ENCODE assay signal across 1 cellular context in the genomic region with DNA sequence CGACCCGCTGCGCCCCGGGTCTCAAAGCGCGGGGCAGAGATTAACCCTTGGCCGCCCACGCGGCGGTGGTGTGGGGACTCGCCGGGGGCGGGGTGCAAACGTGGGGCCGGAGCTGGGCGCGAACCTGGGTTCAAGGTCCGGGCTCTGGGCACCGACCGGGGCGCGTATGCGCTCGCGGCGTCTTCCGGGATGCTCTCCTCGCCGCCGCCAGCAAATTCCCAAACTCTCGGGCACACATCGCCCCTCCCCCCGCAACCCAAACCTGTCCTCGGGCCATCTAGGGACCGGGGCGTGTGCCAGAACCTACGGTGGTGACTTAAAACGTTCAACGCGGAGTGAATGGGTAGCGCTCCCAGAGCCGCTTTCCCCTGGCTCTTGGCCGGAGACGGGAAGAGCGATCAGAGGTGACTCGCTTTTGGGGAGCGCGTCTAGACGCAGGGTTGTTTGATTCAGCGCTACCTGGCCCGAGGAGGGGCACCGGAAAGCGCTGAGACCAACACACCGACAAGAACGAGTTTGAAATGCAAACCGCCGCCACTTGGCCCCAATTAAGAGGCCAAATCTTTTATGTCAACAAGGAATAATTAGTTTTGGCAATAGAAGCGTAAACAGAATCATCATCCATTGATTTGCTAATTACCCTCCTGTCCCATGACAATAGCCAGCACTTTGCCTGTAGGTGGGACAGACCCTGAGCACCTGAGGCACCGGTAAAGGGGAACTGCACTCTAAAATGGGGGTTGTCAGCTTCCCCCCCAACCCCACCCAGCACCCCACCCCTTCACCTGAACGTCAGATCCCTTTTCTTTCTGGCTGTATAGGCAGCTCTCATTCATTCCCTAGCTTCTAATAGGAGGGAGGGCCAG.
TF ChIP-seq lines count a peak whose summit lies in the region.

No MANE protein-coding gene starts in this region.

TF ChIP-seq in HepG2, 621 proteins besides CTCF, POLR2A, EP300 and RAD21 (continued from another document and continues in another):
- TF ChIP-seq, protein P1, sequence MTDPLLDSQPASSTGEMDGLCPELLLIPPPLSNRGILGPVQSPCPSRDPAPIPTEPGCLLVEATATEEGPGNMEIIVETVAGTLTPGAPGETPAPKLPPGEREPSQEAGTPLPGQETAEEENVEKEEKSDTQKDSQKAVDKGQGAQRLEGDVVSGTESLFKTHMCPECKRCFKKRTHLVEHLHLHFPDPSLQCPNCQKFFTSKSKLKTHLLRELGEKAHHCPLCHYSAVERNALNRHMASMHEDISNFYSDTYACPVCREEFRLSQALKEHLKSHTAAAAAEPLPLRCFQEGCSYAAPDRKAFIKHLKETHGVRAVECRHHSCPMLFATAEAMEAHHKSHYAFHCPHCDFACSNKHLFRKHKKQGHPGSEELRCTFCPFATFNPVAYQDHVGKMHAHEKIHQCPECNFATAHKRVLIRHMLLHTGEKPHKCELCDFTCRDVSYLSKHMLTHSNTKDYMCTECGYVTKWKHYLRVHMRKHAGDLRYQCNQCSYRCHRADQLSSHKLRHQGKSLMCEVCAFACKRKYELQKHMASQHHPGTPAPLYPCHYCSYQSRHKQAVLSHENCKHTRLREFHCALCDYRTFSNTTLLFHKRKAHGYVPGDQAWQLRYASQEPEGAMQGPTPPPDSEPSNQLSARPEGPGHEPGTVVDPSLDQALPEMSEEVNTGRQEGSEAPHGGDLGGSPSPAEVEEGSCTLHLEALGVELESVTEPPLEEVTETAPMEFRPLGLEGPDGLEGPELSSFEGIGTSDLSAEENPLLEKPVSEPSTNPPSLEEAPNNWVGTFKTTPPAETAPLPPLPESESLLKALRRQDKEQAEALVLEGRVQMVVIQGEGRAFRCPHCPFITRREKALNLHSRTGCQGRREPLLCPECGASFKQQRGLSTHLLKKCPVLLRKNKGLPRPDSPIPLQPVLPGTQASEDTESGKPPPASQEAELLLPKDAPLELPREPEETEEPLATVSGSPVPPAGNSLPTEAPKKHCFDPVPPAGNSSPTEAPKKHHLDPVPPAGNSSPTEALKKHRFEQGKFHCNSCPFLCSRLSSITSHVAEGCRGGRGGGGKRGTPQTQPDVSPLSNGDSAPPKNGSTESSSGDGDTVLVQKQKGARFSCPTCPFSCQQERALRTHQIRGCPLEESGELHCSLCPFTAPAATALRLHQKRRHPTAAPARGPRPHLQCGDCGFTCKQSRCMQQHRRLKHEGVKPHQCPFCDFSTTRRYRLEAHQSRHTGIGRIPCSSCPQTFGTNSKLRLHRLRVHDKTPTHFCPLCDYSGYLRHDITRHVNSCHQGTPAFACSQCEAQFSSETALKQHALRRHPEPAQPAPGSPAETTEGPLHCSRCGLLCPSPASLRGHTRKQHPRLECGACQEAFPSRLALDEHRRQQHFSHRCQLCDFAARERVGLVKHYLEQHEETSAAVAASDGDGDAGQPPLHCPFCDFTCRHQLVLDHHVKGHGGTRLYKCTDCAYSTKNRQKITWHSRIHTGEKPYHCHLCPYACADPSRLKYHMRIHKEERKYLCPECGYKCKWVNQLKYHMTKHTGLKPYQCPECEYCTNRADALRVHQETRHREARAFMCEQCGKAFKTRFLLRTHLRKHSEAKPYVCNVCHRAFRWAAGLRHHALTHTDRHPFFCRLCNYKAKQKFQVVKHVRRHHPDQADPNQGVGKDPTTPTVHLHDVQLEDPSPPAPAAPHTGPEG (CRISPR knock-in tag; IDR thresholded peaks at IDR 0.05) = peak; percentile 67
- TF ChIP-seq SRSF4 (IDR thresholded peaks at IDR 0.05; ENCODE audit: low read depth, low read length, poor library complexity, severe bottlenecking) (no peak), ZBTB7A (CRISPR knock-in tag; IDR thresholded peaks at IDR 0.05) (peak; percentile 93), NBN (conservative IDR thresholded peaks at IDR 0.05) (no peak), FOSL1 (CRISPR knock-in tag; IDR thresholded peaks at IDR 0.05; ENCODE audit: borderline replicate concordance) (no peak), YEATS4 (CRISPR knock-in tag; IDR thresholded peaks at IDR 0.05; ENCODE audit: borderline replicate concordance) (peak; percentile 94), BCL6 (CRISPR knock-in tag; IDR thresholded peaks at IDR 0.05) (peak; percentile 75), FIP1L1 (IDR thresholded peaks at IDR 0.05; ENCODE audit: borderline replicate concordance, insufficient read depth, low read depth, low read length) (no peak), HNRNPK (IDR thresholded peaks at IDR 0.05; ENCODE audit: low read depth, low read length, poor library complexity, severe bottlenecking) (peak; percentile 79), BRCA1 (CRISPR knock-in tag; IDR thresholded peaks at IDR 0.05) (no peak), ETV5 (CRISPR knock-in tag; IDR thresholded peaks at IDR 0.05; ENCODE audit: borderline replicate concordance) (peak; percentile 81), ZNF850 (CRISPR knock-in tag; conservative IDR thresholded peaks at IDR 0.05) (peak; percentile 79; the same call in 1 of the 2 replicates), FOSL2 (CRISPR knock-in tag; IDR thresholded peaks at IDR 0.05) (peak; percentile 38), ZNF792 (CRISPR knock-in tag; IDR thresholded peaks at IDR 0.05) (peak; percentile 8; the same call in 1 of the 2 replicates), SNRNP70 (IDR thresholded peaks at IDR 0.05; ENCODE audit: low read depth, low read length) (no peak), MAFF (IDR thresholded peaks at IDR 0.05; ENCODE audit: low read depth, low read length) (no peak), REXO4 (CRISPR knock-in tag; IDR thresholded peaks at IDR 0.05; ENCODE audit: borderline replicate concordance) (no peak), KDM4B (CRISPR knock-in tag; IDR thresholded peaks at IDR 0.05) (peak; percentile 44; the same call in 1 of the 2 replicates), GABPB1 (CRISPR knock-in tag; IDR thresholded peaks at IDR 0.05) (peak; percentile 85), ZNF296 (CRISPR knock-in tag; conservative IDR thresholded peaks at IDR 0.05) (0 out of 2 replicates have a peak, but pooled peaks have one; percentile 17), ZNF17 (CRISPR knock-in tag; IDR thresholded peaks at IDR 0.05) (no peak), MATR3 (CRISPR knock-in tag; IDR thresholded peaks at IDR 0.05) (no peak), SMAD1 (CRISPR knock-in tag; IDR thresholded peaks at IDR 0.05; ENCODE audit: borderline replicate concordance, low read depth) (peak; percentile 65; the same call in 1 of the 2 replicates), ZNF616 (CRISPR knock-in tag; IDR thresholded peaks at IDR 0.05; ENCODE audit: low read depth) (peak; percentile 70; the same call in 1 of the 2 replicates), ZNF883 (CRISPR knock-in tag; IDR thresholded peaks at IDR 0.05; ENCODE audit: not compliant biosample characterization) (peak; percentile 71), ZNF441 (CRISPR knock-in tag; IDR thresholded peaks at IDR 0.05; ENCODE audit: borderline replicate concordance) (no peak), SSRP1 (CRISPR knock-in tag; IDR thresholded peaks at IDR 0.05) (peak; percentile 91), ZNF225 (CRISPR knock-in tag; IDR thresholded peaks at IDR 0.05) (peak; percentile 91), RFX5 (IDR thresholded peaks at IDR 0.05; ENCODE audit: low read depth, low read length) (no peak)
- TF ChIP-seq, protein P2, sequence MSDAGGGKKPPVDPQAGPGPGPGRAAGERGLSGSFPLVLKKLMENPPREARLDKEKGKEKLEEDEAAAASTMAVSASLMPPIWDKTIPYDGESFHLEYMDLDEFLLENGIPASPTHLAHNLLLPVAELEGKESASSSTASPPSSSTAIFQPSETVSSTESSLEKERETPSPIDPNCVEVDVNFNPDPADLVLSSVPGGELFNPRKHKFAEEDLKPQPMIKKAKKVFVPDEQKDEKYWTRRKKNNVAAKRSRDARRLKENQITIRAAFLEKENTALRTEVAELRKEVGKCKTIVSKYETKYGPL (CRISPR knock-in tag; IDR thresholded peaks at IDR 0.05) = peak; percentile 54; the same call in 1 of the 2 replicates
- TF ChIP-seq, protein P3, sequence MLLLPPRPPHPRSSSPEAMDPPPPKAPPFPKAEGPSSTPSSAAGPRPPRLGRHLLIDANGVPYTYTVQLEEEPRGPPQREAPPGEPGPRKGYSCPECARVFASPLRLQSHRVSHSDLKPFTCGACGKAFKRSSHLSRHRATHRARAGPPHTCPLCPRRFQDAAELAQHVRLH (CRISPR knock-in tag; IDR thresholded peaks at IDR 0.05; ENCODE audit: borderline replicate concordance, low read depth) = 0 out of 2 replicates have a peak, but pooled peaks have one; percentile 60
- TF ChIP-seq, protein P4, sequence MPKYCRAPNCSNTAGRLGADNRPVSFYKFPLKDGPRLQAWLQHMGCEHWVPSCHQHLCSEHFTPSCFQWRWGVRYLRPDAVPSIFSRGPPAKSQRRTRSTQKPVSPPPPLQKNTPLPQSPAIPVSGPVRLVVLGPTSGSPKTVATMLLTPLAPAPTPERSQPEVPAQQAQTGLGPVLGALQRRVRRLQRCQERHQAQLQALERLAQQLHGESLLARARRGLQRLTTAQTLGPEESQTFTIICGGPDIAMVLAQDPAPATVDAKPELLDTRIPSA (CRISPR knock-in tag; IDR thresholded peaks at IDR 0.05; ENCODE audit: borderline replicate concordance) = no peak
- TF ChIP-seq, protein P5, sequence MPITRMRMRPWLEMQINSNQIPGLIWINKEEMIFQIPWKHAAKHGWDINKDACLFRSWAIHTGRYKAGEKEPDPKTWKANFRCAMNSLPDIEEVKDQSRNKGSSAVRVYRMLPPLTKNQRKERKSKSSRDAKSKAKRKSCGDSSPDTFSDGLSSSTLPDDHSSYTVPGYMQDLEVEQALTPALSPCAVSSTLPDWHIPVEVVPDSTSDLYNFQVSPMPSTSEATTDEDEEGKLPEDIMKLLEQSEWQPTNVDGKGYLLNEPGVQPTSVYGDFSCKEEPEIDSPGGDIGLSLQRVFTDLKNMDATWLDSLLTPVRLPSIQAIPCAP (CRISPR knock-in tag; IDR thresholded peaks at IDR 0.05; ENCODE audit: low read depth) = no peak
- TF ChIP-seq, protein P6, sequence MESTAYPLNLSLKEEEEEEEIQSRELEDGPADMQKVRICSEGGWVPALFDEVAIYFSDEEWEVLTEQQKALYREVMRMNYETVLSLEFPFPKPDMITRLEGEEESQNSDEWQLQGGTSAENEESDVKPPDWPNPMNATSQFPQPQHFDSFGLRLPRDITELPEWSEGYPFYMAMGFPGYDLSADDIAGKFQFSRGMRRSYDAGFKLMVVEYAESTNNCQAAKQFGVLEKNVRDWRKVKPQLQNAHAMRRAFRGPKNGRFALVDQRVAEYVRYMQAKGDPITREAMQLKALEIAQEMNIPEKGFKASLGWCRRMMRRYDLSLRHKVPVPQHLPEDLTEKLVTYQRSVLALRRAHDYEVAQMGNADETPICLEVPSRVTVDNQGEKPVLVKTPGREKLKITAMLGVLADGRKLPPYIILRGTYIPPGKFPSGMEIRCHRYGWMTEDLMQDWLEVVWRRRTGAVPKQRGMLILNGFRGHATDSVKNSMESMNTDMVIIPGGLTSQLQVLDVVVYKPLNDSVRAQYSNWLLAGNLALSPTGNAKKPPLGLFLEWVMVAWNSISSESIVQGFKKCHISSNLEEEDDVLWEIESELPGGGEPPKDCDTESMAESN (CRISPR knock-in tag; conservative IDR thresholded peaks at IDR 0.05) = peak; percentile 85
- TF ChIP-seq, protein P7, sequence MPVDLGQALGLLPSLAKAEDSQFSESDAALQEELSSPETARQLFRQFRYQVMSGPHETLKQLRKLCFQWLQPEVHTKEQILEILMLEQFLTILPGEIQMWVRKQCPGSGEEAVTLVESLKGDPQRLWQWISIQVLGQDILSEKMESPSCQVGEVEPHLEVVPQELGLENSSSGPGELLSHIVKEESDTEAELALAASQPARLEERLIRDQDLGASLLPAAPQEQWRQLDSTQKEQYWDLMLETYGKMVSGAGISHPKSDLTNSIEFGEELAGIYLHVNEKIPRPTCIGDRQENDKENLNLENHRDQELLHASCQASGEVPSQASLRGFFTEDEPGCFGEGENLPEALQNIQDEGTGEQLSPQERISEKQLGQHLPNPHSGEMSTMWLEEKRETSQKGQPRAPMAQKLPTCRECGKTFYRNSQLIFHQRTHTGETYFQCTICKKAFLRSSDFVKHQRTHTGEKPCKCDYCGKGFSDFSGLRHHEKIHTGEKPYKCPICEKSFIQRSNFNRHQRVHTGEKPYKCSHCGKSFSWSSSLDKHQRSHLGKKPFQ (CRISPR knock-in tag; IDR thresholded peaks at IDR 0.05; ENCODE audit: insufficient replicate concordance) = peak; percentile 75
- TF ChIP-seq, protein P8, sequence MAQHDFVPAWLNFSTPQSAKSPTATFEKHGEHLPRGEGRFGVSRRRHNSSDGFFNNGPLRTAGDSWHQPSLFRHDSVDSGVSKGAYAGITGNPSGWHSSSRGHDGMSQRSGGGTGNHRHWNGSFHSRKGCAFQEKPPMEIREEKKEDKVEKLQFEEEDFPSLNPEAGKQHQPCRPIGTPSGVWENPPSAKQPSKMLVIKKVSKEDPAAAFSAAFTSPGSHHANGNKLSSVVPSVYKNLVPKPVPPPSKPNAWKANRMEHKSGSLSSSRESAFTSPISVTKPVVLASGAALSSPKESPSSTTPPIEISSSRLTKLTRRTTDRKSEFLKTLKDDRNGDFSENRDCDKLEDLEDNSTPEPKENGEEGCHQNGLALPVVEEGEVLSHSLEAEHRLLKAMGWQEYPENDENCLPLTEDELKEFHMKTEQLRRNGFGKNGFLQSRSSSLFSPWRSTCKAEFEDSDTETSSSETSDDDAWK (CRISPR knock-in tag; IDR thresholded peaks at IDR 0.05) = no peak
- TF ChIP-seq, protein P9, sequence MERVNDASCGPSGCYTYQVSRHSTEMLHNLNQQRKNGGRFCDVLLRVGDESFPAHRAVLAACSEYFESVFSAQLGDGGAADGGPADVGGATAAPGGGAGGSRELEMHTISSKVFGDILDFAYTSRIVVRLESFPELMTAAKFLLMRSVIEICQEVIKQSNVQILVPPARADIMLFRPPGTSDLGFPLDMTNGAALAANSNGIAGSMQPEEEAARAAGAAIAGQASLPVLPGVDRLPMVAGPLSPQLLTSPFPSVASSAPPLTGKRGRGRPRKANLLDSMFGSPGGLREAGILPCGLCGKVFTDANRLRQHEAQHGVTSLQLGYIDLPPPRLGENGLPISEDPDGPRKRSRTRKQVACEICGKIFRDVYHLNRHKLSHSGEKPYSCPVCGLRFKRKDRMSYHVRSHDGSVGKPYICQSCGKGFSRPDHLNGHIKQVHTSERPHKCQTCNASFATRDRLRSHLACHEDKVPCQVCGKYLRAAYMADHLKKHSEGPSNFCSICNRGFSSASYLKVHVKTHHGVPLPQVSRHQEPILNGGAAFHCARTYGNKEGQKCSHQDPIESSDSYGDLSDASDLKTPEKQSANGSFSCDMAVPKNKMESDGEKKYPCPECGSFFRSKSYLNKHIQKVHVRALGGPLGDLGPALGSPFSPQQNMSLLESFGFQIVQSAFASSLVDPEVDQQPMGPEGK (CRISPR knock-in tag; IDR thresholded peaks at IDR 0.05) = peak; percentile 96
- TF ChIP-seq, protein P10, sequence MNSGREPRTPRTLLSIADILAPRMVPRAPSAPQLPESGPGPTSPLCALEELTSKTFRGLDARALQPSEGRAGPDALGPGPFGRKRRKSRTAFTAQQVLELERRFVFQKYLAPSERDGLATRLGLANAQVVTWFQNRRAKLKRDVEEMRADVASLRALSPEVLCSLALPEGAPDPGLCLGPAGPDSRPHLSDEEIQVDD (CRISPR knock-in tag; IDR thresholded peaks at IDR 0.05; ENCODE audit: borderline replicate concordance) = peak; percentile 57; the same call in 1 of the 2 replicates
